ENCODE assay signal across 35 cellular contexts in genomic region chr5:79901631-79902030, GRCh38.
"Had no signal": no experiment of that assay in that cellular context is flagged by ENCODE, and none has a peak within 500 bp of the region (broad histone marks: within the 10 kb centered on the region; RNA-seq: fewer than 3 reads in every experiment).

No MANE protein-coding gene starts in this region.

- H3K4me3 ChIP-seq: MG63 had no signal

- H3K27me3 ChIP-seq: MG63 had no signal

- H3K9me3 ChIP-seq: MG63 had no signal

- H3K36me3 ChIP-seq: MG63 had no signal

- DNase-seq: Karpas-422, Kasumi-1, MG63, MM.1S, MV-4-11, NCI-H1048, NCI-H1092, NCI-H1092 treated with DMSO at 0.1 percent for 48 hours, NCI-H1105, NCI-H1105 treated with DMSO at 0.1 percent for 48 hours, NCI-H1417, NCI-H1417 treated with DMSO at 0.1 percent for 48 hours, NCI-H1436, NCI-H1436 treated with DMSO at 0.1 percent for 48 hours, NCI-H146, NCI-H1694, NCI-H1694 treated with DMSO at 0.1 percent for 48 hours, NCI-H187, NCI-H187 treated with DMSO at 0.1 percent for 48 hours, NCI-H1930, NCI-H2029, NCI-H2029 treated with DMSO at 0.1 percent for 48 hours, NCI-H2081, NCI-H2081 treated with DMSO at 0.1 percent for 48 hours, NCI-H2107, NCI-H2171, NCI-H2171 treated with DMSO at 0.1 percent for 48 hours, NCI-H2227 treated with DMSO at 0.1 percent for 48 hours, NCI-H226, NCI-H345, NCI-H446, NCI-H446 treated with DMSO at 0.1 percent for 48 hours, NCI-H510A, NCI-H510A treated with DMSO at 0.1 percent for 48 hours, NCI-H524 had no signal
